Comparison of ENCODE assay signal across 9 cellular contexts in the genomic region with DNA sequence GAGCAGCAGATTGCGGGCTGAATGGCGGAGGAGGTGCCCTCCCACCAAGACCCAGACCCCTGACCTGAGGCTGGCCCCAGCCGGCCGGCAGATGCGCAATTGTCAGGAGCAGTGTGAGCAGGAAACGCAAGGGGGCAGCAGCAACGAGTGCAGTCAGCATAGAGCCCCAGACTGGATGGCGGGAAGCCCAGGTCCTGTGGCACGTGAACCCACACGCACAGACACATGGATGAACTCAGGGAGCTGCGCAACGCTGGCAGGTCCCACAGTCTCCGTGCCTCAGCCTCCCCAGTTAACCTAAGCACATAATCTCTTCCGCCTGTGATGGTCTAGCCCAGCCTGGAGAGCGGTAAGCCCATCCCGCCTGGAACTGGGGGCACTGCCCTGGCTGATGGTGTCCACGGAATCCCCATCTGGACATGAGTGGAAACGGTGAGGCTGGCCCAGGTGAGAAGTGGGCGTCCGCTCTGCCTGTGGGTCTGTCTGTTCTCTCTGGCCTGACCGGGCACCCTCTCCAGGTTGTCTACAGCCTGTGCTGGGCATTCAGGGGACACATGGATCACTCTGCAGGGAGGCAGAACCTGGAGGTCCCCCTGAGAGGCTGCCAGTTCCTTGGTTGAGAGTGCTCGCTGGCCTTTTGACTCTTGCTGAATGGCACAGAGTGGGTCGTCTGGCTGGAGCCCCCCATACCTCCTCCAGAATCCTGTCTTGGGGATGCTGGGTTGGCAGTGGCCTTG. TPM values are rescaled to one million over a fixed set of nuclear protein-coding genes. Genes with fewer than 3 reads are reported as not detected.
DNase-seq lines count a peak whose midpoint lies in the region; ATAC-seq and TF ChIP-seq lines count a peak whose summit lies in the region.
"Had no signal": no experiment of that assay in that cellular context is flagged by ENCODE, and none has a peak within 500 bp of the region (broad histone marks: within the 10 kb centered on the region; RNA-seq: fewer than 3 reads in every experiment).

No MANE protein-coding gene starts in this region.

- intact Hi-C loops in right lobe of liver (cut with DNase I) = no loop called here

- ATAC-seq in right lobe of liver (peak; percentile 88 to 96 (median 90)), HG02678 (IDR thresholded peaks at IDR 0.05; ENCODE audit: unreplicated experiment) (no peak), GM21515 (IDR thresholded peaks at IDR 0.05; ENCODE audit: unreplicated experiment) (no peak)

- no peaks in the 10 kb centered on the region for H3K36me3 ChIP-seq in right lobe of liver

- no peak overlapping the region for H3K4me3 Mint-ChIP-seq in chondrocyte (ENCODE audit: unreplicated experiment)

- H3K4me1 Mint-ChIP-seq in chondrocyte (ENCODE audit: low read depth) = no peaks in the 10 kb centered on the region

- WGBS in right lobe of liver (ENCODE audit: insufficient coverage, low coverage, low lambda C conversion rate, missing lambda C conversion rate) = 3% methylated on average over 6 of the region's 23 CpGs

- H3K27ac ChIP-seq in right lobe of liver = no peak overlapping the region

- no peak overlapping the region for H3K27ac Mint-ChIP-seq in chondrocyte (ENCODE audit: unreplicated experiment)

- H3K27me3 Mint-ChIP-seq in chondrocyte (ENCODE audit: low read depth) = peaks cover 15% of the 10 kb centered on the region

- H3K4me3 ChIP-seq in right lobe of liver = no peak overlapping the region

- no peaks in the 10 kb centered on the region for H3K9me3 ChIP-seq in right lobe of liver

- TF ChIP-seq CTCF in chondrocyte (IDR thresholded peaks at IDR 0.05) = peak; percentile 83
- peak; percentile 65 to 80 (median 72) for TF ChIP-seq CTCF in right lobe of liver (IDR thresholded peaks at IDR 0.05)

- peaks cover 0 to 4% (median 0%) of the 10 kb centered on the region in 4 donors for H3K4me1 ChIP-seq in right lobe of liver

- no peaks in the 10 kb centered on the region for H3K27me3 ChIP-seq in right lobe of liver

- DNase-seq in GF-D8 (lab: John Stamatoyannopoulos, UW) (peak; percentile 12), LHCN-M2 (ENCODE audit: low read depth) (peak; percentile 25), chondrocyte (ENCODE audit: low spot score) (peak; percentile 87), right lobe of liver (peak; percentile 78 to 90 (median 88))
- peak; percentile 36 for DNase-seq in activated CD4-positive, CD25-positive, alpha-beta regulatory T cell treated with anti-CD3 and anti-CD28 coated beads, Interleukin-2, amount 50 U/mL, for 16 hours (ENCODE audit: low read depth, low spot score)
- DNase-seq in stimulated activated CD8-positive, alpha-beta memory T cell treated with anti-CD3 and anti-CD28 coated beads, Interleukin-4, amount 100 ng/mL, for 48 hours = peak; percentile 74

- H3K36me3 Mint-ChIP-seq in chondrocyte (ENCODE audit: low read depth) = no peaks in the 10 kb centered on the region

- no peak for TF ChIP-seq POLR2A in right lobe of liver (IDR thresholded peaks at IDR 0.05)

- H3K9me3 Mint-ChIP-seq in chondrocyte (ENCODE audit: low read depth) = peaks cover 3% of the 10 kb centered on the region

RNA-seq across cellular contexts. Expression of gene TBX10, which starts 0.6 kb away (rescaled TPM):
- not detected in 2 replicates for total RNA-seq in LHCN-M2 (2014; rRNA removed)
- not detected for polyA plus RNA-seq in LHCN-M2 (2012)
- not detected in 3 replicates for total RNA-seq in chondrocyte
- total RNA-seq in right lobe of liver = under 1 TPM in 5 of 6 experiments, not detected in 1; 0.24 to 0.49 (median 0.34) TPM
- total RNA-seq: urinary bladder had no signal
- polyA plus RNA-seq: urinary bladder had no signal

RNA-seq across cellular contexts. Expression of gene ACY3, which starts 10.3 kb away (rescaled TPM):
- total RNA-seq in LHCN-M2 (2014; rRNA removed) (0.23 TPM in 1 of 2 replicates, not detected in the other), chondrocyte (not detected in 3 replicates), right lobe of liver (10 to 100 TPM in 4 of 6 experiments, 1 to 10 TPM in 2; 6.8 to 17.9 (median 12.4) TPM)
- polyA plus RNA-seq in LHCN-M2 (2012) = not detected
- total RNA-seq: urinary bladder had no signal
- polyA plus RNA-seq: urinary bladder had no signal

RNA-seq across cellular contexts. Expression of gene NUDT8, which starts 10.5 kb away (rescaled TPM):
- 7.5 and 19.8 TPM in 2 replicates for total RNA-seq in LHCN-M2 (2014; rRNA removed)
- polyA plus RNA-seq in LHCN-M2 (2012) = 8.6 TPM
- 8.4 to 12.6 TPM (median 11.3 TPM) in 3 replicates for total RNA-seq in chondrocyte
- 10 to 100 TPM; 12.7 to 31.4 (median 18.3) TPM for total RNA-seq in right lobe of liver

RNA-seq across cellular contexts. Expression of gene NDUFV1, which starts 33.5 kb away (rescaled TPM):
- total RNA-seq in LHCN-M2 (2014; rRNA removed) = 192 and 232 TPM in 2 replicates
- 161 TPM for polyA plus RNA-seq in LHCN-M2 (2012)
- 119 to 151 TPM (median 121 TPM) in 3 replicates for total RNA-seq in chondrocyte
- total RNA-seq in right lobe of liver = 100 to 1,000 TPM; 151 to 214 (median 163) TPM

RNA-seq across cellular contexts. Expression of gene ALDH3B2, which starts 34.2 kb away (rescaled TPM):
- not detected in 2 replicates for total RNA-seq in LHCN-M2 (2014; rRNA removed)
- polyA plus RNA-seq in LHCN-M2 (2012) = not detected
- not detected in 3 replicates for total RNA-seq in chondrocyte
- total RNA-seq in right lobe of liver = not detected

Comparison
In these comparisons a context has a peak if more than half of its experiments do, and no peak if none do; other contexts are left out.
1. DNase-seq: peak in every context shown above with its lines; median percentile 88 in right lobe of liver; 87 in chondrocyte; 74 in stimulated activated CD8-positive, alpha-beta memory T cell treated with anti-CD3 and anti-CD28 coated beads, Interleukin-4, amount 100 ng/mL, for 48 hours; 36 in activated CD4-positive, CD25-positive, alpha-beta regulatory T cell treated with anti-CD3 and anti-CD28 coated beads, Interleukin-2, amount 50 U/mL, for 16 hours; 25 in LHCN-M2; 12 in GF-D8.
2. ATAC-seq: peak in right lobe of liver (4 of 4); none in HG02678 (single experiment) and GM21515 (single experiment).